ENCODE assay signal across 1 cellular context in the genomic region with DNA sequence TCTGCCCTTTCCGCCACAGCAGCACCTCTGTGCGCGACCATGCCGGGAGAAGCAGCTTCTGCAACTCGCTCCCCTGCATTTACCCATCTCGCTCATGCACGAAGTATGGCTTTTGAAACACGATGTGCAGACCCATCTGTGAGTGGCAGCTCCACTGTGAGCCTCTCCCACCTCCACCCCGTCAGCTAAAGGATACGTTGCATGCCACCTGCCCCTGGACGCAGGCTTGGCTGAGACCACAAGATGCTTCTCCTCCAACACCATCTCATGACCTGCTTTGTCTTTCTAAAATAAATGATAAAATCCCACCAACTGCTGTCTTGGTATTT.
TF ChIP-seq lines count a peak whose summit lies in the region.

No MANE protein-coding gene starts in this region.

TF ChIP-seq in H1, 55 proteins besides CTCF, POLR2A, EP300 and RAD21 (continued from another document):
- no peak for TF ChIP-seq TAF1 (IDR thresholded peaks at IDR 0.05; ENCODE audit: low read depth, low read length)
- no peak for TF ChIP-seq EGR1 (IDR thresholded peaks at IDR 0.05; ENCODE audit: borderline replicate concordance, low read depth, low read length)
- no peak for TF ChIP-seq SUZ12 (IDR thresholded peaks at IDR 0.05; ENCODE audit: low read length)
- TF ChIP-seq CTBP2 (IDR thresholded peaks at IDR 0.05; ENCODE audit: borderline replicate concordance, insufficient read depth, insufficient read length, low read length) = no peak
- TF ChIP-seq BCL11A (IDR thresholded peaks at IDR 0.05; ENCODE audit: low read depth in 2 of 2, low read length in 2 of 2) = no peak
- TF ChIP-seq, protein P1, sequence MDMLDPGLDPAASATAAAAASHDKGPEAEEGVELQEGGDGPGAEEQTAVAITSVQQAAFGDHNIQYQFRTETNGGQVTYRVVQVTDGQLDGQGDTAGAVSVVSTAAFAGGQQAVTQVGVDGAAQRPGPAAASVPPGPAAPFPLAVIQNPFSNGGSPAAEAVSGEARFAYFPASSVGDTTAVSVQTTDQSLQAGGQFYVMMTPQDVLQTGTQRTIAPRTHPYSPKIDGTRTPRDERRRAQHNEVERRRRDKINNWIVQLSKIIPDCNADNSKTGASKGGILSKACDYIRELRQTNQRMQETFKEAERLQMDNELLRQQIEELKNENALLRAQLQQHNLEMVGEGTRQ (IDR thresholded peaks at IDR 0.05; ENCODE audit: low read length) = no peak
- no peak for TF ChIP-seq RNF2 (IDR thresholded peaks at IDR 0.05; ENCODE audit: borderline replicate concordance, low read depth, low read length, missing control alignments, poor library complexity, severe bottlenecking)
